8 cellular contexts compared by ENCODE assay signal in genomic region chr5:123670981-123671557, GRCh38.
DNase-seq lines count a peak whose midpoint lies in the region; ATAC-seq lines count a peak whose summit lies in the region.

No MANE protein-coding gene starts in this region.

- no peaks in the 10 kb centered on the region for H3K27me3 ChIP-seq in trophoblast cell (ENCODE audit: insufficient read depth, low read length)

- no peak overlapping the region for H3K23ac ChIP-seq in trophoblast cell (ENCODE audit: low read length)

- H3K4me3 ChIP-seq in trophoblast cell (ENCODE audit: low read depth, low read length) = no peak overlapping the region

- ATAC-seq in HG02981 (IDR thresholded peaks at IDR 0.05; ENCODE audit: unreplicated experiment) (peak; percentile 65), HG03108 (IDR thresholded peaks at IDR 0.05; ENCODE audit: unreplicated experiment) (no peak), GM19324 (IDR thresholded peaks at IDR 0.05; ENCODE audit: low FRiP score, unreplicated experiment) (no peak)

- H2AFZ ChIP-seq in trophoblast cell (ENCODE audit: insufficient read depth, low read length, poor library complexity) = no peak overlapping the region

- H3K9ac ChIP-seq in trophoblast cell (ENCODE audit: low read length) = no peak overlapping the region

- H2BK120ac ChIP-seq in trophoblast cell (ENCODE audit: insufficient read depth, low read length, poor library complexity) = no peak overlapping the region

- no peaks in the 10 kb centered on the region for H3K79me1 ChIP-seq in trophoblast cell (ENCODE audit: low read length)

- no peak overlapping the region for H2BK5ac ChIP-seq in trophoblast cell (ENCODE audit: low read depth, low read length, poor library complexity)

- H3K27ac ChIP-seq in trophoblast cell (ENCODE audit: low read depth, low read length) = no peak overlapping the region

- no peaks in the 10 kb centered on the region for H3K36me3 ChIP-seq in trophoblast cell (ENCODE audit: control insufficient read depth in 1 of 2, insufficient read depth in 2 of 2, low read length in 2 of 2)

- H3K4me2 ChIP-seq in trophoblast cell (ENCODE audit: low read length) = no peak overlapping the region

- no peak overlapping the region for H3K4ac ChIP-seq in trophoblast cell (ENCODE audit: low read depth, low read length)

- H3K79me2 ChIP-seq in trophoblast cell (ENCODE audit: control insufficient read depth, insufficient read depth, low read length, poor library complexity) = no peaks in the 10 kb centered on the region

- no peak overlapping the region for H3K14ac ChIP-seq in trophoblast cell (ENCODE audit: low read length)

- H3K9me3 ChIP-seq in trophoblast cell (ENCODE audit: insufficient read depth, low read depth, low read length) = no peaks in the 10 kb centered on the region

- DNase-seq in ELF-1 (ENCODE audit: low read depth, low spot score) (peak; percentile 35), NCI-H748 (lab: John Stamatoyannopoulos, UW; ENCODE audit: unreplicated experiment) (peak; percentile 73), activated T-cell treated with anti-CD3 and anti-CD28 coated beads for 24 hours (ENCODE audit: low read depth) (peak; percentile 30), foreskin melanocyte (peak; percentile 46), trophoblast cell (peak; percentile 7 to 84)

- no peak overlapping the region for H4K8ac ChIP-seq in trophoblast cell (ENCODE audit: low read depth, low read length)

- H2BK12ac ChIP-seq in trophoblast cell (ENCODE audit: low read length) = no peak overlapping the region

- H3K4me1 ChIP-seq in trophoblast cell (ENCODE audit: control insufficient read depth in 1 of 2, insufficient read depth in 2 of 2, low read length in 2 of 2) = peaks cover 0 to 2% of the 10 kb centered on the region in 2 experiments

- WGBS in trophoblast cell (ENCODE audit: extremely low coverage, insufficient coverage, insufficient read length) = no CpG with 5 or more reads among the region's 5 CpGs

- no peak overlapping the region for H4K91ac ChIP-seq in trophoblast cell (ENCODE audit: low read depth, low read length)

- no peak overlapping the region for H2AK5ac ChIP-seq in trophoblast cell (ENCODE audit: low read length)

- H4K12ac ChIP-seq in trophoblast cell (ENCODE audit: low read depth, low read length) = no peak overlapping the region

- no peak overlapping the region for H3K18ac ChIP-seq in trophoblast cell (ENCODE audit: low read length)
